ENCODE assay signal across 1 cellular context in the genomic region with DNA sequence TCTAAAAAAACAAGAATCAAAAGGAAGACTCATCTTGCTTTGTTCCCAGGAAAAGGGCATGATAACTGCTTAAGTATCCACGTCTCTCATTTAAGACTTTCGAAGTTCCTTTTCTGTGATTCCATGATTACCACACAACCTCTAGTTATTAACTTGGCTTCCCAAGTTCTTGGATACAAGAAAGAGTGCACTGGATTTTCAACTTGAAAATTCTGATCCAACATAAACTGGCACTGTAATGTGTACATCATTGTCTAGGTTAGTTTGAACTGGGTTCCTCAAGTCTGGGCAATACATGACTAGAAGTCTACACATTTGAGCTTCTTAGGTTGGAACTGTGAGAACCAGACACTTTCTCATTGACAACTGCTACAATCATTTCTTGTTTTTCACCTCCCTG.
TF ChIP-seq lines count a peak whose summit lies in the region.

No MANE protein-coding gene starts in this region.

TF ChIP-seq in SK-N-SH, 30 proteins besides CTCF, POLR2A, EP300 and RAD21 (continued from another document):
- TF ChIP-seq, protein P1, sequence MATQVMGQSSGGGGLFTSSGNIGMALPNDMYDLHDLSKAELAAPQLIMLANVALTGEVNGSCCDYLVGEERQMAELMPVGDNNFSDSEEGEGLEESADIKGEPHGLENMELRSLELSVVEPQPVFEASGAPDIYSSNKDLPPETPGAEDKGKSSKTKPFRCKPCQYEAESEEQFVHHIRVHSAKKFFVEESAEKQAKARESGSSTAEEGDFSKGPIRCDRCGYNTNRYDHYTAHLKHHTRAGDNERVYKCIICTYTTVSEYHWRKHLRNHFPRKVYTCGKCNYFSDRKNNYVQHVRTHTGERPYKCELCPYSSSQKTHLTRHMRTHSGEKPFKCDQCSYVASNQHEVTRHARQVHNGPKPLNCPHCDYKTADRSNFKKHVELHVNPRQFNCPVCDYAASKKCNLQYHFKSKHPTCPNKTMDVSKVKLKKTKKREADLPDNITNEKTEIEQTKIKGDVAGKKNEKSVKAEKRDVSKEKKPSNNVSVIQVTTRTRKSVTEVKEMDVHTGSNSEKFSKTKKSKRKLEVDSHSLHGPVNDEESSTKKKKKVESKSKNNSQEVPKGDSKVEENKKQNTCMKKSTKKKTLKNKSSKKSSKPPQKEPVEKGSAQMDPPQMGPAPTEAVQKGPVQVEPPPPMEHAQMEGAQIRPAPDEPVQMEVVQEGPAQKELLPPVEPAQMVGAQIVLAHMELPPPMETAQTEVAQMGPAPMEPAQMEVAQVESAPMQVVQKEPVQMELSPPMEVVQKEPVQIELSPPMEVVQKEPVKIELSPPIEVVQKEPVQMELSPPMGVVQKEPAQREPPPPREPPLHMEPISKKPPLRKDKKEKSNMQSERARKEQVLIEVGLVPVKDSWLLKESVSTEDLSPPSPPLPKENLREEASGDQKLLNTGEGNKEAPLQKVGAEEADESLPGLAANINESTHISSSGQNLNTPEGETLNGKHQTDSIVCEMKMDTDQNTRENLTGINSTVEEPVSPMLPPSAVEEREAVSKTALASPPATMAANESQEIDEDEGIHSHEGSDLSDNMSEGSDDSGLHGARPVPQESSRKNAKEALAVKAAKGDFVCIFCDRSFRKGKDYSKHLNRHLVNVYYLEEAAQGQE (IDR thresholded peaks at IDR 0.05; ENCODE audit: low read depth, low read length), result no peak
- no peak for TF ChIP-seq JUND (IDR thresholded peaks at IDR 0.05)
- TF ChIP-seq, protein P2, sequence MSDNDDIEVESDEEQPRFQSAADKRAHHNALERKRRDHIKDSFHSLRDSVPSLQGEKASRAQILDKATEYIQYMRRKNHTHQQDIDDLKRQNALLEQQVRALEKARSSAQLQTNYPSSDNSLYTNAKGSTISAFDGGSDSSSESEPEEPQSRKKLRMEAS (IDR thresholded peaks at IDR 0.05; ENCODE audit: low read depth), result no peak
- TF ChIP-seq, protein P3, sequence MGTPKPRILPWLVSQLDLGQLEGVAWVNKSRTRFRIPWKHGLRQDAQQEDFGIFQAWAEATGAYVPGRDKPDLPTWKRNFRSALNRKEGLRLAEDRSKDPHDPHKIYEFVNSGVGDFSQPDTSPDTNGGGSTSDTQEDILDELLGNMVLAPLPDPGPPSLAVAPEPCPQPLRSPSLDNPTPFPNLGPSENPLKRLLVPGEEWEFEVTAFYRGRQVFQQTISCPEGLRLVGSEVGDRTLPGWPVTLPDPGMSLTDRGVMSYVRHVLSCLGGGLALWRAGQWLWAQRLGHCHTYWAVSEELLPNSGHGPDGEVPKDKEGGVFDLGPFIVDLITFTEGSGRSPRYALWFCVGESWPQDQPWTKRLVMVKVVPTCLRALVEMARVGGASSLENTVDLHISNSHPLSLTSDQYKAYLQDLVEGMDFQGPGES (IDR thresholded peaks at IDR 0.05; ENCODE audit: low read depth, low read length), result no peak
- TF ChIP-seq, protein P4, sequence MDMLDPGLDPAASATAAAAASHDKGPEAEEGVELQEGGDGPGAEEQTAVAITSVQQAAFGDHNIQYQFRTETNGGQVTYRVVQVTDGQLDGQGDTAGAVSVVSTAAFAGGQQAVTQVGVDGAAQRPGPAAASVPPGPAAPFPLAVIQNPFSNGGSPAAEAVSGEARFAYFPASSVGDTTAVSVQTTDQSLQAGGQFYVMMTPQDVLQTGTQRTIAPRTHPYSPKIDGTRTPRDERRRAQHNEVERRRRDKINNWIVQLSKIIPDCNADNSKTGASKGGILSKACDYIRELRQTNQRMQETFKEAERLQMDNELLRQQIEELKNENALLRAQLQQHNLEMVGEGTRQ (IDR thresholded peaks at IDR 0.05; ENCODE audit: borderline replicate concordance, low read depth, low read length), result no peak
TF ChIP-seq in SK-N-SH: peak in this region for 0.
